ENCODE assay signal across 8 cellular contexts in genomic region chr19:40751065-40751923, GRCh38. TPM values are rescaled to one million over a fixed set of nuclear protein-coding genes. Genes with fewer than 3 reads are reported as not detected.
A peak's percentile ranks its signal among the peaks of the same experiment; 100 is the strongest.
DNase-seq lines count a peak whose midpoint lies in the region; ATAC-seq, FAIRE-seq and TF ChIP-seq lines count a peak whose summit lies in the region.

Gene SNRPA (plus strand): TSS chr19:40751203. CDS start chr19:40751409, 206 bp downstream.

- peaks cover 44 to 57% (median 54%) of the 10 kb centered on the region in 3 donors for H3K4me1 Mint-ChIP-seq in T-cell

- CTCF ChIA-PET in T-cell (lab: Charles Lee), result interaction anchor here in 1 of 2 donors (0.8 to 1.5 kb wide), 5 partner anchors 27 to 68 kb away, joined by 3 to 19 read pairs (median 8); partner anchors contain the start of genes EGLN2 and RAB4B

- WGBS in adrenal gland, 4 donors, result 0% methylated on average over 33 to 42 of the region's 42 CpGs
- 0 to 1% methylated on average over 42 of the region's 42 CpGs for WGBS in heart right ventricle, 2 donors

- H3K27ac Mint-ChIP-seq in T-cell, result peak within 1 kb of the TSS; percentile 98 to 99

- H3K36me3 ChIP-seq in adrenal gland (replicated peaks in 1 of 2) (no peaks in the 10 kb centered on the region), heart right ventricle (peaks cover 0 to 25% (median 4%) of the 10 kb centered on the region in 9 donors), upper lobe of right lung (peaks cover 12% of the 10 kb centered on the region)

- H3K4me3 ChIP-seq in adrenal gland (peak within 1 kb of the TSS; percentile 21 to 81 (median 58)), heart right ventricle (peak within 1 kb of the TSS; percentile 56 to 92 (median 79)), upper lobe of right lung (peak within 1 kb of the TSS; percentile 63)

- FAIRE-seq in GM12891 (lab: Jason Lieb, UNC), result peak; percentile 62

- H3K9me3 ChIP-seq in adrenal gland (replicated peaks in 1 of 3) (no peaks in the 10 kb centered on the region), heart right ventricle (no peaks in the 10 kb centered on the region), upper lobe of right lung (no peaks in the 10 kb centered on the region)

- TF ChIP-seq CTCF in adrenal gland (IDR thresholded peaks at IDR 0.05) (no peak), heart right ventricle (IDR thresholded peaks at IDR 0.05) (no peak), upper lobe of right lung (IDR thresholded peaks at IDR 0.05) (no peak)

- TF ChIP-seq POLR2A in GM12891 (IDR thresholded peaks at IDR 0.05; ENCODE audit: low read depth, low read length) (peak; percentile 73), adrenal gland (IDR thresholded peaks at IDR 0.05) (peak; percentile 50 to 90)

- H3K27ac ChIP-seq in adrenal gland (peak within 1 kb of the TSS; percentile 87 to 97 (median 90)), heart right ventricle (peak within 1 kb of the TSS; percentile 92 to 99 (median 95)), upper lobe of right lung (peak within 1 kb of the TSS; percentile 92)

- POLR2A ChIA-PET in T-cell (lab: Charles Lee), result interaction anchor here in 1 of 2 donors (0.9 to 1.5 kb wide), 6 partner anchors 26 to 512 kb away, joined by 4 to 13 read pairs (median 5); partner anchors contain the start of genes COQ8B, EGLN2, ITPKC and RAB4B

- H3K27me3 ChIP-seq in adrenal gland (no peaks in the 10 kb centered on the region), heart right ventricle (no peaks in the 10 kb centered on the region), upper lobe of right lung (no peaks in the 10 kb centered on the region)

- peak within 1 kb of the TSS; percentile 91 to 100 (median 97) for H3K4me3 Mint-ChIP-seq in T-cell

- peak; percentile 63 for ATAC-seq in HG02840 (IDR thresholded peaks at IDR 0.05; ENCODE audit: low FRiP score, unreplicated experiment)
- peak; percentile 75 to 77 (median 75) for ATAC-seq in T-cell (replicated peaks in 1 of 4)
- ATAC-seq in heart right ventricle, result peak; percentile 83 to 93 (median 90)
- peak; percentile 83 for ATAC-seq in upper lobe of right lung

- no peaks in the 10 kb centered on the region for H3K9me3 Mint-ChIP-seq in T-cell

- peaks cover 18% of the 10 kb centered on the region for H3K36me3 Mint-ChIP-seq in T-cell

- H3K27me3 Mint-ChIP-seq in T-cell, result no peaks in the 10 kb centered on the region

- peak; percentile 81 for DNase-seq in GM12891 (ENCODE audit: insufficient read length, low spot score)
- DNase-seq in NCI-H1436 treated with DMSO at 0.1 percent for 48 hours (lab: John Stamatoyannopoulos, UW), result peak; percentile 74
- DNase-seq in T-cell, result peak in 33 of 34 experiments; percentile 28 to 98 (median 94)
- peak; percentile 96 to 99 (median 98) for DNase-seq in adrenal gland
- DNase-seq in heart right ventricle, result peak; percentile 93 to 98
- DNase-seq in posterior cingulate gyrus, result peak; percentile 95 to 99 (median 97)
- DNase-seq in upper lobe of right lung, result peak; percentile 98

- peaks cover 42 to 53% of the 10 kb centered on the region in 2 donors for H3K4me1 ChIP-seq in adrenal gland (replicated peaks in 1 of 2)
- peaks cover 13 to 72% (median 57%) of the 10 kb centered on the region in 9 donors for H3K4me1 ChIP-seq in heart right ventricle
- peaks cover 60% of the 10 kb centered on the region for H3K4me1 ChIP-seq in upper lobe of right lung

- intact Hi-C loops in adrenal gland (cut with DNase I), result no loop called here
- intact Hi-C loops in heart right ventricle (cut with DNase I), result loop anchor here in 7 of 10 donors (2.0 to 5.0 kb wide), 6 partner anchors 34 to 88 kb away; partner anchors contain the start of genes COQ8B (in 5 of the 7), ITPKC (in 5 of the 7) and EGLN2 (in 3 of the 7)
- intact Hi-C loops in posterior cingulate gyrus (cut with DNase I), result loop anchor here (1.0 to 2.0 kb wide), 2 partner anchors 34 to 48 kb away; partner anchors contain the start of genes COQ8B, EGLN2 and ITPKC
- intact Hi-C loops in upper lobe of right lung (cut with DNase I), result no loop called here

TF ChIP-seq in GM12891, 5 proteins besides CTCF, POLR2A, EP300 and RAD21:
- TF ChIP-seq POLR2AphosphoS5 (IDR thresholded peaks at IDR 0.05; ENCODE audit: low read depth, low read length) (peak; percentile 89), SPI1 (IDR thresholded peaks at IDR 0.05; ENCODE audit: low read depth, low read length) (peak; percentile 5; the same call in 1 of the 2 replicates), PAX5 (IDR thresholded peaks at IDR 0.05; ENCODE audit: insufficient read depth, low read length, severe bottlenecking) (no peak), POU2F2 (IDR thresholded peaks at IDR 0.05; ENCODE audit: low read depth, low read length) (no peak), TAF1 (IDR thresholded peaks at IDR 0.05; ENCODE audit: low read depth, low read length) (peak; percentile 74)
TF ChIP-seq in GM12891: peak in this region for 3.

RNA-seq across cellular contexts. Expression of gene SNRPA, which starts in this region (rescaled TPM):
- 103 TPM for polyA plus RNA-seq in GM12891 (2012; ENCODE audit: low read depth, missing spikeins)
- total RNA-seq in T-cell, result 100 to 1,000 TPM in 1 of 5 donors, 10 to 100 TPM in 4; 65.2 to 101 (median 79.1) TPM
- 10 to 100 TPM; 18.5 to 91.3 (median 57.3) TPM for total RNA-seq in adrenal gland
- polyA plus RNA-seq in adrenal gland, result 100 to 1,000 TPM in 2 of 3 donors, 10 to 100 TPM in 1; 92.1 to 176 (median 164) TPM
- 10 to 100 TPM; 24.0 to 40.6 (median 34.4) TPM for total RNA-seq in heart right ventricle
- 10 to 100 TPM; 35.3 to 36.7 TPM for polyA plus RNA-seq in heart right ventricle
- total RNA-seq in upper lobe of right lung, result 51.7 TPM

Comparison
In these comparisons a context has a peak if more than half of its experiments do, and no peak if none do; other contexts are left out.
1. Peak in every context shown above with its lines: DNase-seq, ATAC-seq, H3K4me3 ChIP-seq and H3K27ac ChIP-seq.
2. intact Hi-C loops: an anchor here in heart right ventricle (2.0 to 5.0 kb wide) and posterior cingulate gyrus (1.0 to 2.0 kb wide); none called in adrenal gland and upper lobe of right lung.